ENCODE assay signal across 32 cellular contexts in genomic region chr15:38117781-38118180, GRCh38.
"Had no signal": no experiment of that assay in that cellular context is flagged by ENCODE, and none has a peak within 500 bp of the region (broad histone marks: within the 10 kb centered on the region; RNA-seq: fewer than 3 reads in every experiment).

No MANE protein-coding gene starts in this region.

- H3K9me3 ChIP-seq: adrenal gland, ascending aorta, body of pancreas, breast epithelium had no signal

- DNase-seq: activated effector memory CD4-positive, alpha-beta T cell treated with anti-CD3 and anti-CD28 coated beads, Interleukin-2, amount 50 U/mL, for 16 hours; activated effector memory CD4-positive, alpha-beta T cell treated with Interleukin-2 at 50 U/mL for 16 hours; activated gamma-delta T cell; activated naive CD4-positive, alpha-beta T cell; activated naive CD4-positive, alpha-beta T cell treated with anti-CD3 and anti-CD28 coated beads for 36 hours; activated naive CD4-positive, alpha-beta T cell treated with anti-CD3 and anti-CD28 coated beads, Interleukin-2, amount 10 ng/mL, durations not matched to agents 7 days and 5 days; activated naive CD4-positive, alpha-beta T cell treated with anti-CD3 and anti-CD28 coated beads, Interleukin-2, amount 50 U/mL, for 16 hours; activated naive CD4-positive, alpha-beta T cell treated with Interleukin-2 at 50 U/mL for 16 hours; activated naive CD8-positive, alpha-beta T cell treated with anti-CD3 and anti-CD28 coated beads for 36 hours; activated naive CD8-positive, alpha-beta T cell treated with anti-CD3 and anti-CD28 coated beads, Interleukin-2, amount 10 ng/mL, durations not matched to agents 7 days and 5 days; activated naive CD8-positive, alpha-beta T cell treated with anti-CD3 and anti-CD28 coated beads, Interleukin-2, amount 50 U/mL, for 24 hours; activated T-cell treated with anti-CD3 and anti-CD28 coated beads for 4 hours; activated T-cell treated with anti-CD3 and anti-CD28 coated beads, Interleukin-2, amount 50 U/mL, for 1 hour; activated T-cell treated with anti-CD3 and anti-CD28 coated beads, Interleukin-2, amount 50 U/mL, for 24 hours; activated T-cell treated with anti-CD3 and anti-CD28 coated beads, Interleukin-2, amount 50 U/mL, for 4 hours; activated T-cell treated with anti-CD3 and anti-CD28 coated beads, Interleukin-2, amount 50 U/mL, for 48 hours; activated T-cell treated with anti-CD3 and anti-CD28 coated beads, Interleukin-2, amount 50 U/mL, for 72 hours; adrenal gland; amniotic stem cell; amygdala; anterior cingulate cortex; aorta; brain microvascular endothelial cell; caudate nucleus; central memory CD4-positive, alpha-beta T cell; cerebellar nuclear complex had no signal

- H3K27ac ChIP-seq: adrenal gland, ascending aorta, body of pancreas, brain microvascular endothelial cell, breast epithelium, cardiac muscle cell had no signal

- H3K27me3 ChIP-seq: adrenal gland, ascending aorta, body of pancreas, brain microvascular endothelial cell, breast epithelium, cardiac muscle cell had no signal

- H3K4me1 ChIP-seq: adrenal gland, ascending aorta, body of pancreas, breast epithelium had no signal

- FAIRE-seq: astrocyte, bronchial epithelial cell had no signal

- H3K4me3 ChIP-seq: adrenal gland, ascending aorta, body of pancreas, breast epithelium, cardiac muscle cell had no signal

- H3K36me3 ChIP-seq: adrenal gland, ascending aorta, brain microvascular endothelial cell, breast epithelium, cardiac muscle cell had no signal
